Comparison of ENCODE assay signal across 8 cellular contexts in the genomic region with DNA sequence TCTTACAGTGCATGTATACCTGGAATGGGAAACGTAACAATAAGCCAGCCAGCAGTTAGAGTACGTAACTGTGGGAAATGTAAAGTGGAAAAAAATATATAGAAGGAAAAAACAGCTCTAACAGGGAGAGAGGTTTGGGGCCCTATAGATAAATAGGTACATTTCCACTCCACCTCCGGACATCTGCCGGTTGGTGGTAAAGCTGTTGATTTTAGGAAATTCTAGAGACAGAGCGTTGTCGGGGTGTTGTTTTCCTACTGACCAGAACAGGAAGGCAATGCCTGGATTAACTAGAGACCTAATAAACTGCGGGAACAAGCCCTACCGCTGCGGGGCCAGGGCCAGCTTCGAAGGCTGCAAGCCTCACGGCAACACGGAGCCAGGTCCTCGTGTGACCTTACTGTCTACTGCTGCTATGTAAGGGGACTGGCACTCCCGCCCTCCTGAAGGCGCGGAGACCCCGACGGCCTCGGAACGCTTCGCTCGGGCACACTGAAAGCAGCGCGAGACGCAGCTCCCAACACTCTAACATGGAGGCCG.
A peak's percentile ranks its signal among the peaks of the same experiment; 100 is the strongest.
DNase-seq lines count a peak whose midpoint lies in the region; ATAC-seq and TF ChIP-seq lines count a peak whose summit lies in the region.

No MANE protein-coding gene starts in this region.

- no peak for ATAC-seq in HG03280 (IDR thresholded peaks at IDR 0.05; ENCODE audit: unreplicated experiment)

- H3K4me3 ChIP-seq in endocrine pancreas (ENCODE audit: control insufficient read depth, insufficient read depth, low read length) (peak overlapping the region; percentile 80), tibial artery (peak overlapping the region; percentile 84 to 97)

- TF ChIP-seq CTCF in nephron (IDR thresholded peaks at IDR 0.05; ENCODE audit: unreplicated experiment in 3 of 3) (peak in 1 of 3 experiments; percentile 11), tibial artery (IDR thresholded peaks at IDR 0.05) (no peak)

- intact Hi-C loops in tibial artery (cut with DNase I; ENCODE audit: low total_unique reads): loop anchor here (2.0 to 10.0 kb wide), 2 partner anchors 61 to 211 kb away; partner anchors contain the start of genes ING2, RWDD4 and TRAPPC11

- peaks cover 33% of the 10 kb centered on the region for H3K36me3 Mint-ChIP-seq in nephron (ENCODE audit: low read depth)

- no peak for TF ChIP-seq EP300 in Ishikawa (IDR thresholded peaks at IDR 0.05; ENCODE audit: borderline replicate concordance)

- peak overlapping the region; percentile 98 to 100 (median 99) for H3K4me3 Mint-ChIP-seq in nephron

- peak overlapping the region; percentile 93 to 98 for H3K27ac ChIP-seq in tibial artery

- H3K27me3 ChIP-seq in endocrine pancreas (ENCODE audit: control insufficient read depth, insufficient read depth, low read length) (no peaks in the 10 kb centered on the region), tibial artery (no peaks in the 10 kb centered on the region)

- peaks cover 4% of the 10 kb centered on the region for H3K27me3 Mint-ChIP-seq in nephron (ENCODE audit: low read depth)

- peak overlapping the region; percentile 86 for H3K9ac ChIP-seq in endocrine pancreas (ENCODE audit: control insufficient read depth, insufficient read depth, low read length)

- H3K9me3 ChIP-seq in endocrine pancreas (ENCODE audit: control insufficient read depth, low read length) (no peaks in the 10 kb centered on the region), tibial artery (no peaks in the 10 kb centered on the region)

- H3K36me3 ChIP-seq in endocrine pancreas (ENCODE audit: control insufficient read depth, insufficient read depth, low read length) (peaks cover 3% of the 10 kb centered on the region), tibial artery (peaks cover 18 to 22% (median 22%) of the 10 kb centered on the region in 3 donors)

- no peak for TF ChIP-seq RAD21 in Ishikawa (IDR thresholded peaks at IDR 0.05; ENCODE audit: low read depth)

- H3K9me3 Mint-ChIP-seq in nephron: no peaks in the 10 kb centered on the region

- peaks cover 31% of the 10 kb centered on the region for H3K4me1 Mint-ChIP-seq in nephron

- DNase-seq in GF-D8 (lab: John Stamatoyannopoulos, UW): peak; percentile 64
- DNase-seq in activated CD4-positive, CD25-positive, alpha-beta regulatory T cell treated with anti-CD3 and anti-CD28 coated beads, Interleukin-2, amount 50 U/mL, for 16 hours (ENCODE audit: low read depth, low spot score): peak; percentile 7
- no peak for DNase-seq in tibial artery
- no peak for DNase-seq in COLO668 (lab: John Stamatoyannopoulos, UW; ENCODE audit: unreplicated experiment)

- H3K27ac Mint-ChIP-seq in nephron: peak overlapping the region; percentile 99 to 100 (median 100)

- H3K4me1 ChIP-seq in endocrine pancreas (ENCODE audit: control insufficient read depth, insufficient read depth, low read length) (peaks cover 23% of the 10 kb centered on the region), tibial artery (peaks cover 0 to 43% (median 24%) of the 10 kb centered on the region in 4 donors)

TF ChIP-seq in Ishikawa, 13 proteins besides CTCF, POLR2A, EP300 and RAD21:
- no peak for TF ChIP-seq REST (IDR thresholded peaks at IDR 0.05; ENCODE audit: low read depth)
- TF ChIP-seq, protein P1, sequence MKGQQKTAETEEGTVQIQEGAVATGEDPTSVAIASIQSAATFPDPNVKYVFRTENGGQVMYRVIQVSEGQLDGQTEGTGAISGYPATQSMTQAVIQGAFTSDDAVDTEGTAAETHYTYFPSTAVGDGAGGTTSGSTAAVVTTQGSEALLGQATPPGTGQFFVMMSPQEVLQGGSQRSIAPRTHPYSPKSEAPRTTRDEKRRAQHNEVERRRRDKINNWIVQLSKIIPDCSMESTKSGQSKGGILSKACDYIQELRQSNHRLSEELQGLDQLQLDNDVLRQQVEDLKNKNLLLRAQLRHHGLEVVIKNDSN (IDR thresholded peaks at IDR 0.05): no peak
- no peak for TF ChIP-seq EGR1 (IDR thresholded peaks at IDR 0.05)
- peak; percentile 73; the same call in 1 of the 2 replicates for TF ChIP-seq MAX (IDR thresholded peaks at IDR 0.05)
- no peak for TF ChIP-seq TCF12 (IDR thresholded peaks at IDR 0.05; ENCODE audit: low read depth)
- TF ChIP-seq CEBPB (IDR thresholded peaks at IDR 0.05): no peak
- TF ChIP-seq YY1 (IDR thresholded peaks at IDR 0.05; ENCODE audit: low read depth): no peak; the same call in 1 of the 2 replicates

Comparison
In these comparisons a context has a peak if more than half of its experiments do, and no peak if none do; other contexts are left out.
1. DNase-seq: peak in GF-D8 (single experiment) and activated CD4-positive, CD25-positive, alpha-beta regulatory T cell treated with anti-CD3 and anti-CD28 coated beads, Interleukin-2, amount 50 U/mL, for 16 hours (single experiment); none in tibial artery (0 of 2) and COLO668 (single experiment).